9 cellular contexts compared by ENCODE assay signal in genomic region chr5:176870110-176870591, GRCh38. TPM values are rescaled to one million over a fixed set of nuclear protein-coding genes. Genes with fewer than 3 reads are reported as not detected.
DNase-seq lines count a peak whose midpoint lies in the region; ATAC-seq and TF ChIP-seq lines count a peak whose summit lies in the region.
"Had no signal": no experiment of that assay in that cellular context is flagged by ENCODE, and none has a peak within 500 bp of the region (broad histone marks: within the 10 kb centered on the region; RNA-seq: fewer than 3 reads in every experiment).

No MANE protein-coding gene starts in this region.

- no peaks in the 10 kb centered on the region for H3K4me1 Mint-ChIP-seq in chondrocyte (ENCODE audit: low read depth)
- peaks cover 19% of the 10 kb centered on the region for H3K4me1 Mint-ChIP-seq in stimulated activated memory B cell treated with anti-CD40 and anti-IgM and Interleukin-4, amounts not matched to agents 10 μg/mL and 1 μg/mL and 100 μg/mL, for 72 hours

- no peaks in the 10 kb centered on the region for H3K27me3 ChIP-seq in Karpas-422 (ENCODE audit: low read length)

- no peaks in the 10 kb centered on the region for H3K36me3 ChIP-seq in Karpas-422 (ENCODE audit: insufficient read depth, low read length)

- H3K4me3 Mint-ChIP-seq in chondrocyte (ENCODE audit: unreplicated experiment): no peak overlapping the region
- no peak overlapping the region for H3K4me3 Mint-ChIP-seq in stimulated activated memory B cell treated with anti-CD40 and anti-IgM and Interleukin-4, amounts not matched to agents 10 μg/mL and 1 μg/mL and 100 μg/mL, for 72 hours

- peak; percentile 23 for DNase-seq in COLO668 (lab: John Stamatoyannopoulos, UW; ENCODE audit: unreplicated experiment)
- DNase-seq in Karpas-422: peak; percentile 73
- no peak for DNase-seq in chondrocyte (ENCODE audit: low spot score)
- DNase-seq in medulla oblongata (ENCODE audit: extremely low spot score): peak; percentile 6
- no peak for DNase-seq in activated CD4-positive, alpha-beta T cell treated with anti-CD3 and anti-CD28 coated beads, Interleukin-2, amount 50 U/mL, for 4 hours
- DNase-seq: stimulated activated CD8-positive, alpha-beta memory T cell treated with anti-CD3 and anti-CD28 coated beads, Interleukin-4, amount 100 ng/mL, for 48 hours had no signal

- H3K27me3 Mint-ChIP-seq in chondrocyte (ENCODE audit: low read depth): peaks cover 56% of the 10 kb centered on the region
- H3K27me3 Mint-ChIP-seq in stimulated activated memory B cell treated with anti-CD40 and anti-IgM and Interleukin-4, amounts not matched to agents 10 μg/mL and 1 μg/mL and 100 μg/mL, for 72 hours: peaks cover 31% of the 10 kb centered on the region

- no peaks in the 10 kb centered on the region for H3K36me3 Mint-ChIP-seq in chondrocyte (ENCODE audit: low read depth)
- H3K36me3 Mint-ChIP-seq in stimulated activated memory B cell treated with anti-CD40 and anti-IgM and Interleukin-4, amounts not matched to agents 10 μg/mL and 1 μg/mL and 100 μg/mL, for 72 hours: no peaks in the 10 kb centered on the region

- H3K9me3 Mint-ChIP-seq in chondrocyte (ENCODE audit: low read depth): no peaks in the 10 kb centered on the region
- peaks cover 15% of the 10 kb centered on the region for H3K9me3 Mint-ChIP-seq in stimulated activated memory B cell treated with anti-CD40 and anti-IgM and Interleukin-4, amounts not matched to agents 10 μg/mL and 1 μg/mL and 100 μg/mL, for 72 hours

- no peak overlapping the region for H3K27ac Mint-ChIP-seq in chondrocyte (ENCODE audit: unreplicated experiment)
- H3K27ac Mint-ChIP-seq in stimulated activated memory B cell treated with anti-CD40 and anti-IgM and Interleukin-4, amounts not matched to agents 10 μg/mL and 1 μg/mL and 100 μg/mL, for 72 hours: no peak overlapping the region

- H3K27ac ChIP-seq in Karpas-422 (ENCODE audit: low read length): no peak overlapping the region

- H3K4me1 ChIP-seq in Karpas-422 (ENCODE audit: low read length): no peaks in the 10 kb centered on the region

- no peaks in the 10 kb centered on the region for H3K9me3 ChIP-seq in Karpas-422 (ENCODE audit: low read length)

- no peak overlapping the region for H3K4me3 ChIP-seq in Karpas-422 (ENCODE audit: low read length)

- 0 out of 2 replicates have a peak, but pooled peaks cover 5% of the 10 kb centered on the region for H4K20me1 ChIP-seq in Karpas-422 (ENCODE audit: insufficient read depth, low read depth, low read length)

- H3K9ac ChIP-seq in Karpas-422 (ENCODE audit: low read length): no peak overlapping the region

- peak; percentile 70 for TF ChIP-seq CTCF in chondrocyte (IDR thresholded peaks at IDR 0.05)

- no peak overlapping the region for H2AFZ ChIP-seq in Karpas-422 (ENCODE audit: low read length)

- no peaks in the 10 kb centered on the region for H3K9me2 ChIP-seq in Karpas-422 (replicated peaks; ENCODE audit: insufficient read depth, low read length)

- H3K4me2 ChIP-seq in Karpas-422 (ENCODE audit: low read depth, low read length, poor library complexity, severe bottlenecking): no peak overlapping the region

- ATAC-seq in HG02588 (IDR thresholded peaks at IDR 0.05; ENCODE audit: unreplicated experiment) (no peak), GM21447 (IDR thresholded peaks at IDR 0.05; ENCODE audit: unreplicated experiment) (no peak)
- no peak for ATAC-seq in stimulated activated memory B cell treated with anti-CD40 and anti-IgM and Interleukin-4, amounts not matched to agents 10 μg/mL and 1 μg/mL and 100 μg/mL, for 72 hours

- H3K79me2 ChIP-seq in Karpas-422 (ENCODE audit: low read length): no peaks in the 10 kb centered on the region

RNA-seq across cellular contexts. Expression of gene HK3, which starts 29.0 kb away (rescaled TPM):
- total RNA-seq in Karpas-422 (2014; rRNA removed; shearing (Covaris generic); ENCODE audit: low replicate concordance): not detected in 2 replicates
- total RNA-seq in chondrocyte: not detected in 3 replicates

RNA-seq across cellular contexts. Expression of gene UNC5A, which starts 59.8 kb away (rescaled TPM):
- not detected in 2 replicates for total RNA-seq in Karpas-422 (2014; rRNA removed; shearing (Covaris generic); ENCODE audit: low replicate concordance)
- total RNA-seq in chondrocyte: 0.15 to 0.18 TPM (median 0.17 TPM) in 3 replicates

Comparison
In these comparisons a context has a peak if more than half of its experiments do, and no peak if none do; other contexts are left out.
1. DNase-seq: peak in COLO668 (single experiment), Karpas-422 (single experiment) and medulla oblongata (single experiment); none in chondrocyte (single experiment) and activated CD4-positive, alpha-beta T cell treated with anti-CD3 and anti-CD28 coated beads, Interleukin-2, amount 50 U/mL, for 4 hours (0 of 2).